1 cellular context compared by ENCODE assay signal in the genomic region with DNA sequence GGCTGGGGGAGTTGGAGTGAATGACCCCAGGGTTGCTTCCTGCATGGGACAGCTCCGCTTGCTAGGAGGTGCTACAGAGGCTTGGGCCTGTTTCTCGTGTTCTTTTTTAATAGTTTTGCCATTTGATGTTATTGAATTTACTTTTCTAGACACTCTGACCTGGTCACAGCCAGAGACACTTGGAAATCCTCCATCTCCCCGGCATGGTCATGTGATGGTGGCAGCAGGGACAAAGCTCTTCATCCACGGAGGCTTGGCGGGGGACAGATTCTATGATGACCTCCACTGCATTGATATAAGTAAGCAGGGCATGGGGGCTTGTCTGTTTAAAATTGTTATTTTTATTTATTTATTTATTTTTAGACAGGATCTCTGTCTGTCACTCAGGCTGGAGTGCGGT.
TF ChIP-seq lines count a peak whose summit lies in the region.

No MANE protein-coding gene starts in this region.

TF ChIP-seq in HepG2, 621 proteins besides CTCF, POLR2A, EP300 and RAD21:
- TF ChIP-seq, protein P1, sequence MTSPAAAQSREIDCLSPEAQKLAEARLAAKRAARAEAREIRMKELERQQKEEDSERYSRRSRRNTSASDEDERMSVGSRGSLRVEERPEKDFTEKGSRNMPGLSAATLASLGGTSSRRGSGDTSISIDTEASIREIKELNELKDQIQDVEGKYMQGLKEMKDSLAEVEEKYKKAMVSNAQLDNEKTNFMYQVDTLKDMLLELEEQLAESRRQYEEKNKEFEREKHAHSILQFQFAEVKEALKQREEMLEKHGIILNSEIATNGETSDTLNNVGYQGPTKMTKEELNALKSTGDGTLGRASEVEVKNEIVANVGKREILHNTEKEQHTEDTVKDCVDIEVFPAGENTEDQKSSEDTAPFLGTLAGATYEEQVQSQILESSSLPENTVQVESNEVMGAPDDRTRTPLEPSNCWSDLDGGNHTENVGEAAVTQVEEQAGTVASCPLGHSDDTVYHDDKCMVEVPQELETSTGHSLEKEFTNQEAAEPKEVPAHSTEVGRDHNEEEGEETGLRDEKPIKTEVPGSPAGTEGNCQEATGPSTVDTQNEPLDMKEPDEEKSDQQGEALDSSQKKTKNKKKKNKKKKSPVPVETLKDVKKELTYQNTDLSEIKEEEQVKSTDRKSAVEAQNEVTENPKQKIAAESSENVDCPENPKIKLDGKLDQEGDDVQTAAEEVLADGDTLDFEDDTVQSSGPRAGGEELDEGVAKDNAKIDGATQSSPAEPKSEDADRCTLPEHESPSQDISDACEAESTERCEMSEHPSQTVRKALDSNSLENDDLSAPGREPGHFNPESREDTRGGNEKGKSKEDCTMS (CRISPR knock-in tag; conservative IDR thresholded peaks at IDR 0.05), result no peak
- TF ChIP-seq CENPT (CRISPR knock-in tag; IDR thresholded peaks at IDR 0.05; ENCODE audit: low read depth) (no peak), ZMYM3 (CRISPR knock-in tag; IDR thresholded peaks at IDR 0.05) (no peak), HMGA1 (CRISPR knock-in tag; conservative IDR thresholded peaks at IDR 0.05) (no peak), TEAD3 (CRISPR knock-in tag; optimal IDR thresholded peaks at IDR 0.05; ENCODE audit: borderline replicate concordance) (no peak), ZNF83 (CRISPR knock-in tag; IDR thresholded peaks at IDR 0.05; ENCODE audit: borderline replicate concordance) (no peak), SRSF9 (IDR thresholded peaks at IDR 0.05; ENCODE audit: borderline replicate concordance, insufficient read depth, low read depth, low read length, poor library complexity, severe bottlenecking) (no peak), HOXA9 (CRISPR knock-in tag; IDR thresholded peaks at IDR 0.05; ENCODE audit: borderline replicate concordance) (no peak), KLF12 (CRISPR knock-in tag; IDR thresholded peaks at IDR 0.05; ENCODE audit: borderline replicate concordance) (no peak)
- TF ChIP-seq, protein P2, sequence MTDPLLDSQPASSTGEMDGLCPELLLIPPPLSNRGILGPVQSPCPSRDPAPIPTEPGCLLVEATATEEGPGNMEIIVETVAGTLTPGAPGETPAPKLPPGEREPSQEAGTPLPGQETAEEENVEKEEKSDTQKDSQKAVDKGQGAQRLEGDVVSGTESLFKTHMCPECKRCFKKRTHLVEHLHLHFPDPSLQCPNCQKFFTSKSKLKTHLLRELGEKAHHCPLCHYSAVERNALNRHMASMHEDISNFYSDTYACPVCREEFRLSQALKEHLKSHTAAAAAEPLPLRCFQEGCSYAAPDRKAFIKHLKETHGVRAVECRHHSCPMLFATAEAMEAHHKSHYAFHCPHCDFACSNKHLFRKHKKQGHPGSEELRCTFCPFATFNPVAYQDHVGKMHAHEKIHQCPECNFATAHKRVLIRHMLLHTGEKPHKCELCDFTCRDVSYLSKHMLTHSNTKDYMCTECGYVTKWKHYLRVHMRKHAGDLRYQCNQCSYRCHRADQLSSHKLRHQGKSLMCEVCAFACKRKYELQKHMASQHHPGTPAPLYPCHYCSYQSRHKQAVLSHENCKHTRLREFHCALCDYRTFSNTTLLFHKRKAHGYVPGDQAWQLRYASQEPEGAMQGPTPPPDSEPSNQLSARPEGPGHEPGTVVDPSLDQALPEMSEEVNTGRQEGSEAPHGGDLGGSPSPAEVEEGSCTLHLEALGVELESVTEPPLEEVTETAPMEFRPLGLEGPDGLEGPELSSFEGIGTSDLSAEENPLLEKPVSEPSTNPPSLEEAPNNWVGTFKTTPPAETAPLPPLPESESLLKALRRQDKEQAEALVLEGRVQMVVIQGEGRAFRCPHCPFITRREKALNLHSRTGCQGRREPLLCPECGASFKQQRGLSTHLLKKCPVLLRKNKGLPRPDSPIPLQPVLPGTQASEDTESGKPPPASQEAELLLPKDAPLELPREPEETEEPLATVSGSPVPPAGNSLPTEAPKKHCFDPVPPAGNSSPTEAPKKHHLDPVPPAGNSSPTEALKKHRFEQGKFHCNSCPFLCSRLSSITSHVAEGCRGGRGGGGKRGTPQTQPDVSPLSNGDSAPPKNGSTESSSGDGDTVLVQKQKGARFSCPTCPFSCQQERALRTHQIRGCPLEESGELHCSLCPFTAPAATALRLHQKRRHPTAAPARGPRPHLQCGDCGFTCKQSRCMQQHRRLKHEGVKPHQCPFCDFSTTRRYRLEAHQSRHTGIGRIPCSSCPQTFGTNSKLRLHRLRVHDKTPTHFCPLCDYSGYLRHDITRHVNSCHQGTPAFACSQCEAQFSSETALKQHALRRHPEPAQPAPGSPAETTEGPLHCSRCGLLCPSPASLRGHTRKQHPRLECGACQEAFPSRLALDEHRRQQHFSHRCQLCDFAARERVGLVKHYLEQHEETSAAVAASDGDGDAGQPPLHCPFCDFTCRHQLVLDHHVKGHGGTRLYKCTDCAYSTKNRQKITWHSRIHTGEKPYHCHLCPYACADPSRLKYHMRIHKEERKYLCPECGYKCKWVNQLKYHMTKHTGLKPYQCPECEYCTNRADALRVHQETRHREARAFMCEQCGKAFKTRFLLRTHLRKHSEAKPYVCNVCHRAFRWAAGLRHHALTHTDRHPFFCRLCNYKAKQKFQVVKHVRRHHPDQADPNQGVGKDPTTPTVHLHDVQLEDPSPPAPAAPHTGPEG (CRISPR knock-in tag; IDR thresholded peaks at IDR 0.05), result no peak
- TF ChIP-seq, protein P3, sequence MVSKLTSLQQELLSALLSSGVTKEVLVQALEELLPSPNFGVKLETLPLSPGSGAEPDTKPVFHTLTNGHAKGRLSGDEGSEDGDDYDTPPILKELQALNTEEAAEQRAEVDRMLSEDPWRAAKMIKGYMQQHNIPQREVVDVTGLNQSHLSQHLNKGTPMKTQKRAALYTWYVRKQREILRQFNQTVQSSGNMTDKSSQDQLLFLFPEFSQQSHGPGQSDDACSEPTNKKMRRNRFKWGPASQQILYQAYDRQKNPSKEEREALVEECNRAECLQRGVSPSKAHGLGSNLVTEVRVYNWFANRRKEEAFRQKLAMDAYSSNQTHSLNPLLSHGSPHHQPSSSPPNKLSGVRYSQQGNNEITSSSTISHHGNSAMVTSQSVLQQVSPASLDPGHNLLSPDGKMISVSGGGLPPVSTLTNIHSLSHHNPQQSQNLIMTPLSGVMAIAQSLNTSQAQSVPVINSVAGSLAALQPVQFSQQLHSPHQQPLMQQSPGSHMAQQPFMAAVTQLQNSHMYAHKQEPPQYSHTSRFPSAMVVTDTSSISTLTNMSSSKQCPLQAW (CRISPR knock-in tag; IDR thresholded peaks at IDR 0.05), result no peak
- TF ChIP-seq, protein P4, sequence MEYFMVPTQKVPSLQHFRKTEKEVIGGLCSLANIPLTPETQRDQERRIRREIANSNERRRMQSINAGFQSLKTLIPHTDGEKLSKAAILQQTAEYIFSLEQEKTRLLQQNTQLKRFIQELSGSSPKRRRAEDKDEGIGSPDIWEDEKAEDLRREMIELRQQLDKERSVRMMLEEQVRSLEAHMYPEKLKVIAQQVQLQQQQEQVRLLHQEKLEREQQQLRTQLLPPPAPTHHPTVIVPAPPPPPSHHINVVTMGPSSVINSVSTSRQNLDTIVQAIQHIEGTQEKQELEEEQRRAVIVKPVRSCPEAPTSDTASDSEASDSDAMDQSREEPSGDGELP (IDR thresholded peaks at IDR 0.05; ENCODE audit: borderline replicate concordance, low read depth), result no peak
